In genomic region chr1:59290173-59290954, GRCh38 we compare ENCODE assay signal across 1 cellular context.
TF ChIP-seq lines count a peak whose summit lies in the region.

No MANE protein-coding gene starts in this region.

TF ChIP-seq in HCT116, 20 proteins besides CTCF, POLR2A, EP300 and RAD21 (continued from another document):
- TF ChIP-seq SP1 (IDR thresholded peaks at IDR 0.05; ENCODE audit: low read depth) (0 out of 2 replicates have a peak, but pooled peaks have one; percentile 15), YY1 (IDR thresholded peaks at IDR 0.05; ENCODE audit: extremely low read depth, insufficient replicate concordance, low read depth, low read length) (peak; percentile 22), EGR1 (IDR thresholded peaks at IDR 0.05; ENCODE audit: low read depth) (no peak), CEBPB (IDR thresholded peaks at IDR 0.05; ENCODE audit: low read depth) (0 out of 2 replicates have a peak, but pooled peaks have one; percentile 26)
